In genomic region chr3:51099794-51100542, GRCh38 we compare ENCODE assay signal across 8 cellular contexts.
A peak's percentile ranks its signal among the peaks of the same experiment; 100 is the strongest.
DNase-seq lines count a peak whose midpoint lies in the region; ATAC-seq and TF ChIP-seq lines count a peak whose summit lies in the region.

No MANE protein-coding gene starts in this region.

- H3K4me2 ChIP-seq in Loucy (ENCODE audit: low read depth, low read length, poor library complexity, severe bottlenecking) = no peak overlapping the region

- H3K9me3 ChIP-seq in Loucy (ENCODE audit: insufficient read depth, low read depth, low read length) = no peaks in the 10 kb centered on the region

- H3K27me3 ChIP-seq in Loucy (ENCODE audit: insufficient read depth, low read length, poor library complexity, severe bottlenecking) = no peaks in the 10 kb centered on the region

- no peak overlapping the region for H3K4me3 ChIP-seq in Loucy (ENCODE audit: low read length, poor library complexity, severe bottlenecking)

- H3K9ac ChIP-seq in Loucy (ENCODE audit: low read depth, low read length, poor library complexity, severe bottlenecking) = no peak overlapping the region

- H3K4me1 ChIP-seq in Loucy (ENCODE audit: insufficient read depth, low read length, poor library complexity, severe bottlenecking) = no peaks in the 10 kb centered on the region

- ATAC-seq in sciatic nerve (peak; percentile 55), HG03342 (IDR thresholded peaks at IDR 0.05; ENCODE audit: unreplicated experiment) (no peak)

- no peaks in the 10 kb centered on the region for H4K20me1 ChIP-seq in Loucy (ENCODE audit: insufficient read depth, low read length, poor library complexity, severe bottlenecking)

- H3K27ac Mint-ChIP-seq in activated naive CD4-positive, alpha-beta T cell treated with anti-CD3 and anti-CD28 coated beads for 36 hours = no peak overlapping the region
- peak overlapping the region in 1 of 6 donors; percentile 20 for H3K27ac Mint-ChIP-seq in immature natural killer cell

- H3K4me3 Mint-ChIP-seq in activated naive CD4-positive, alpha-beta T cell treated with anti-CD3 and anti-CD28 coated beads for 36 hours = no peak overlapping the region
- no peak overlapping the region for H3K4me3 Mint-ChIP-seq in immature natural killer cell

- intact Hi-C loops in activated naive CD4-positive, alpha-beta T cell treated with anti-CD3 and anti-CD28 coated beads for 36 hours (cut with micrococcal nuclease) = loop anchor here (1.0 to 10.0 kb wide), 2 partner anchors 125 to 272 kb away; no protein-coding TSS in a partner anchor
- intact Hi-C loops in head of caudate nucleus (cut with DNase I) = no loop called here
- intact Hi-C loops in sciatic nerve (cut with DNase I) = no loop called here

- no peak overlapping the region for H2AFZ ChIP-seq in Loucy (ENCODE audit: low read length)

- peak; percentile 73 for TF ChIP-seq CTCF in Loucy (conservative IDR thresholded peaks at IDR 0.05; ENCODE audit: low read length)

- H3K4me1 Mint-ChIP-seq in activated naive CD4-positive, alpha-beta T cell treated with anti-CD3 and anti-CD28 coated beads for 36 hours (ENCODE audit: low read depth) = peaks cover 9% of the 10 kb centered on the region
- peaks cover 0 to 16% of the 10 kb centered on the region in 2 donors for H3K4me1 Mint-ChIP-seq in immature natural killer cell

- H3K9me3 Mint-ChIP-seq in activated naive CD4-positive, alpha-beta T cell treated with anti-CD3 and anti-CD28 coated beads for 36 hours = peaks cover 10% of the 10 kb centered on the region
- peaks cover 0 to 7% (median 0%) of the 10 kb centered on the region in 6 donors for H3K9me3 Mint-ChIP-seq in immature natural killer cell

- no peaks in the 10 kb centered on the region for H3K9me2 ChIP-seq in Loucy (replicated peaks; ENCODE audit: low read depth, low read length)

- CTCF ChIA-PET in activated naive CD4-positive, alpha-beta T cell treated with anti-CD3 and anti-CD28 coated beads for 36 hours (lab: Charles Lee) = interaction anchor here (0.6 to 1.6 kb wide), 6 partner anchors 57 to 271 kb away, joined by 3 to 7 read pairs (median 3); no protein-coding TSS in a partner anchor

- no peaks in the 10 kb centered on the region for H3K36me3 ChIP-seq in Loucy (ENCODE audit: insufficient read depth, low read length)

- no peaks in the 10 kb centered on the region for H3K27me3 Mint-ChIP-seq in activated naive CD4-positive, alpha-beta T cell treated with anti-CD3 and anti-CD28 coated beads for 36 hours (ENCODE audit: low read depth)
- peaks cover 0 to 6% (median 2%) of the 10 kb centered on the region in 3 donors for H3K27me3 Mint-ChIP-seq in immature natural killer cell (ENCODE audit: low read depth in 3 of 3)

- peak; percentile 49 for DNase-seq in activated naive CD4-positive, alpha-beta T cell treated with anti-CD3 and anti-CD28 coated beads for 36 hours
- no peak for DNase-seq in activated naive CD4-positive, alpha-beta T cell treated with Interleukin-2 at 50 U/mL for 16 hours
- peak; percentile 19 for DNase-seq in UCSD-AML1 (lab: John Stamatoyannopoulos, UW; ENCODE audit: unreplicated experiment)
- DNase-seq in head of caudate nucleus = peak in 23 of 42 donors; percentile 6 to 68 (median 26)
- DNase-seq in sciatic nerve (ENCODE audit: low spot score) = peak; percentile 65
- no peak for DNase-seq in immature natural killer cell

- H3K79me2 ChIP-seq in Loucy (ENCODE audit: insufficient read depth, low read length) = no peaks in the 10 kb centered on the region

- peaks cover 4% of the 10 kb centered on the region for H3K36me3 Mint-ChIP-seq in activated naive CD4-positive, alpha-beta T cell treated with anti-CD3 and anti-CD28 coated beads for 36 hours (ENCODE audit: low read depth)
- peaks cover 0 to 11% (median 0%) of the 10 kb centered on the region in 3 donors for H3K36me3 Mint-ChIP-seq in immature natural killer cell

- no peaks in the 10 kb centered on the region for H3F3A ChIP-seq in Loucy (ENCODE audit: low read depth)

Comparison
In these comparisons a context has a peak if more than half of its experiments do, and no peak if none do; other contexts are left out.
1. DNase-seq: peak in activated naive CD4-positive, alpha-beta T cell treated with anti-CD3 and anti-CD28 coated beads for 36 hours (single experiment), UCSD-AML1 (single experiment), head of caudate nucleus (23 of 42) and sciatic nerve (single experiment); none in activated naive CD4-positive, alpha-beta T cell treated with Interleukin-2 at 50 U/mL for 16 hours (single experiment) and immature natural killer cell (0 of 3).